Comparison of ENCODE assay signal across 18 cellular contexts in the genomic region with DNA sequence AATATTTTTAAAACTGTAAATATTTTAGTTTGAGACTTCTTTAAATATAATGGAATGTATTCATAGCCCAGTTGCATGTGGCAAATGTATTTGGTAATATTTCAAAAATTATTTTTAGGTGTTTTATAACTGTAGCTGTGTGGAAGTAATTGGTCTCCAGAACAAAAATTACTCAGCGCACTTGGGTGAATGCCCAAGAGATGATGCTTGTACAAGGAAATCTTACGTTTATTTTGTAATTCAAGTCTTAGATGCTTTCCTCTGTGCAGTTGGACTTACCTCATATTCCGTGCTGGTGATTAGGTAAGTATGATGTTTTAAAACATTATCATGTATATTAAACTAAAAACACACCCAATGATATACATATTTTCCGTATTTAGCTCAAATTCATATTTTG.
"Had no signal": no experiment of that assay in that cellular context is flagged by ENCODE, and none has a peak within 500 bp of the region (broad histone marks: within the 10 kb centered on the region; RNA-seq: fewer than 3 reads in every experiment).

No MANE protein-coding gene starts in this region.

- H3K27ac ChIP-seq: parathyroid adenoma, sigmoid colon, stomach, thyroid gland, uterus had no signal

- H3K4me1 Mint-ChIP-seq: activated CD4-positive, alpha-beta T cell treated with anti-CD3 and anti-CD28 coated beads, Interleukin-2, amount 10 ng/mL, durations not matched to agents 7 days and 5 days; naive thymus-derived CD8-positive, alpha-beta T cell had no signal

- H3K9me3 ChIP-seq: sigmoid colon, stomach, thyroid gland, uterus had no signal

- H3K79me2 ChIP-seq: parathyroid adenoma had no signal

- H3K36me3 Mint-ChIP-seq: activated naive CD8-positive, alpha-beta T cell; naive thymus-derived CD8-positive, alpha-beta T cell had no signal

- H2AFZ ChIP-seq: parathyroid adenoma had no signal

- H3K4me3 Mint-ChIP-seq: activated CD4-positive, alpha-beta T cell treated with anti-CD3 and anti-CD28 coated beads, Interleukin-2, amount 10 ng/mL, durations not matched to agents 7 days and 5 days; activated naive CD8-positive, alpha-beta T cell; naive thymus-derived CD8-positive, alpha-beta T cell had no signal

- H3K27me3 ChIP-seq: sigmoid colon, stomach, thyroid gland, uterus had no signal

- FAIRE-seq: TTC549 had no signal

- H3K9ac ChIP-seq: parathyroid adenoma had no signal

- ATAC-seq: left ventricle myocardium superior; naive thymus-derived CD8-positive, alpha-beta T cell had no signal

- H3K4me3 ChIP-seq: sigmoid colon, stomach, thyroid gland, uterus had no signal

- H3K9me3 Mint-ChIP-seq: activated CD4-positive, alpha-beta T cell treated with anti-CD3 and anti-CD28 coated beads, Interleukin-2, amount 10 ng/mL, durations not matched to agents 7 days and 5 days had no signal

- H3K27me3 Mint-ChIP-seq: activated CD4-positive, alpha-beta T cell treated with anti-CD3 and anti-CD28 coated beads, Interleukin-2, amount 10 ng/mL, durations not matched to agents 7 days and 5 days; activated naive CD8-positive, alpha-beta T cell; naive thymus-derived CD8-positive, alpha-beta T cell had no signal

- H3K27ac Mint-ChIP-seq: activated CD4-positive, alpha-beta T cell treated with anti-CD3 and anti-CD28 coated beads, Interleukin-2, amount 10 ng/mL, durations not matched to agents 7 days and 5 days; activated naive CD8-positive, alpha-beta T cell; naive thymus-derived CD8-positive, alpha-beta T cell had no signal

- H3K4me1 ChIP-seq: parathyroid adenoma, sigmoid colon, stomach, thyroid gland, uterus had no signal

- DNase-seq: activated CD4-positive, alpha-beta T cell treated with anti-CD3 and anti-CD28 coated beads, Interleukin-2, amount 10 ng/mL, durations not matched to agents 7 days and 5 days; activated CD8-positive, alpha-beta memory T cell treated with anti-CD3 and anti-CD28 coated beads, Interleukin-2, amount 50 U/mL, for 48 hours; activated gamma-delta T cell treated with Interleukin-2 at 50 U/mL for 16 hours; amniotic stem cell; erythroblast; hippocampal formation; kidney glomerular epithelial cell; left ventricle myocardium superior; mesenchymal stem cell; naive thymus-derived CD8-positive, alpha-beta T cell; sigmoid colon; stimulated activated CD4-positive, alpha-beta T cell treated with anti-CD3 and anti-CD28 coated beads, Interleukin-2, amount 100 ng/mL, for 24 hours; stomach; thyroid gland; uterus had no signal

- H3K36me3 ChIP-seq: sigmoid colon, stomach, thyroid gland, uterus had no signal
